Comparison of ENCODE assay signal across 9 cellular contexts in genomic region chr22:30947821-30948454, GRCh38. TPM values are rescaled to one million over a fixed set of nuclear protein-coding genes. Genes with fewer than 3 reads are reported as not detected.
DNase-seq lines count a peak whose midpoint lies in the region; ATAC-seq and TF ChIP-seq lines count a peak whose summit lies in the region.
"Had no signal": no experiment of that assay in that cellular context is flagged by ENCODE, and none has a peak within 500 bp of the region (broad histone marks: within the 10 kb centered on the region; RNA-seq: fewer than 3 reads in every experiment).

No MANE protein-coding gene starts in this region.

- H3K36me3 ChIP-seq in PC-9 (ENCODE audit: low read depth): peaks cover 45% of the 10 kb centered on the region

- no peaks in the 10 kb centered on the region for H3K79me2 ChIP-seq in PC-9 (ENCODE audit: low read depth)

- peaks cover 41% of the 10 kb centered on the region for H3K36me3 Mint-ChIP-seq in neural crest cell (ENCODE audit: low read depth)

- peak; percentile 62 for TF ChIP-seq CTCF in 22Rv1 (IDR thresholded peaks at IDR 0.05)
- peak; percentile 75 for TF ChIP-seq CTCF in PC-9 (conservative IDR thresholded peaks at IDR 0.05)
- TF ChIP-seq CTCF in neural crest cell (conservative IDR thresholded peaks at IDR 0.05): peak; percentile 70

- peaks cover 6% of the 10 kb centered on the region; the same call in 1 of the 2 replicates for H4K20me1 ChIP-seq in PC-9 (ENCODE audit: insufficient read depth)

- TF ChIP-seq POLR2A in erythroblast (IDR thresholded peaks at IDR 0.05; ENCODE audit: low read length): no peak

- no peak overlapping the region for H3K4me3 ChIP-seq in PC-9

- no peak overlapping the region for H3K27ac Mint-ChIP-seq in neural crest cell (ENCODE audit: unreplicated experiment)

- H3K9me2 ChIP-seq in PC-9 (ENCODE audit: insufficient read depth): no peaks in the 10 kb centered on the region

- DNase-seq in GM04504 (ENCODE audit: low read depth) (peak; percentile 37), PC-9 (no peak), erythroblast (lab: John Stamatoyannopoulos, UW) (peak; percentile 41 to 57), neural crest cell (ENCODE audit: low read depth, low spot score) (no peak), islet precursor cell (no peak)
- no peak for DNase-seq in stimulated activated CD4-positive, alpha-beta T cell treated with anti-CD3 and anti-CD28 coated beads, Interleukin-1b, Interleukin-23, amount 100 ng/mL, for 48 hours

- no peaks in the 10 kb centered on the region for H3K9me3 ChIP-seq in PC-9 (ENCODE audit: insufficient read depth, low read depth)

- no TSS peak for BruUV-seq in PC-9 (replicated peaks; lab: Mats Ljungman, UMichigan)

- POLR2A ChIA-PET in PC-9 (lab: Charles Lee; ENCODE audit: unreplicated experiment): no interaction called here

- H3K27me3 ChIP-seq in PC-9 (ENCODE audit: insufficient read depth, low read depth): no peaks in the 10 kb centered on the region

- H3F3A ChIP-seq in PC-9 (ENCODE audit: insufficient read depth, low read depth): peaks cover 2% of the 10 kb centered on the region; the same call in 1 of the 2 replicates

- H3K4me1 ChIP-seq in PC-9 (replicated peaks; ENCODE audit: insufficient read depth): no peaks in the 10 kb centered on the region

- H3K9me3 Mint-ChIP-seq in neural crest cell: no peaks in the 10 kb centered on the region
- H3K9me3 Mint-ChIP-seq: dendritic cell treated with granulocyte-macrophage colony-stimulating factor and Interleukin-4, amounts not matched to agents 40 ng/mL and 50 ng/mL, for 4 days had no signal

- intact Hi-C loops in PC-9 (cut with micrococcal nuclease; ENCODE audit: unreplicated experiment): loop anchor here (2.0 to 5.0 kb wide), 3 partner anchors 134 to 284 kb away; partner anchors contain the start of gene SMTN

- H3K4me2 ChIP-seq in PC-9: no peak overlapping the region

- peaks cover 5% of the 10 kb centered on the region for H3K4me1 Mint-ChIP-seq in neural crest cell

- H2AFZ ChIP-seq in PC-9: no peak overlapping the region

- no peak for ATAC-seq in GM18519 (IDR thresholded peaks at IDR 0.05; ENCODE audit: low FRiP score, unreplicated experiment)

- no peak overlapping the region for H3K4me3 Mint-ChIP-seq in neural crest cell
- H3K4me3 Mint-ChIP-seq: dendritic cell treated with granulocyte-macrophage colony-stimulating factor and Interleukin-4, amounts not matched to agents 40 ng/mL and 50 ng/mL, for 4 days had no signal

- no peaks in the 10 kb centered on the region for H3K27me3 Mint-ChIP-seq in neural crest cell (ENCODE audit: low read depth)
- H3K27me3 Mint-ChIP-seq: dendritic cell treated with granulocyte-macrophage colony-stimulating factor and Interleukin-4, amounts not matched to agents 40 ng/mL and 50 ng/mL, for 4 days had no signal

- H3K27ac ChIP-seq in 22Rv1 (no peak overlapping the region), PC-9 (no peak overlapping the region)

- CTCF ChIA-PET in PC-9 (lab: Charles Lee): no interaction called here

RNA-seq across cellular contexts. Expression of gene MORC2, which starts 20.6 kb away (rescaled TPM):
- total RNA-seq in PC-9 (2021) (39.8 and 52.9 TPM in 2 replicates), neural crest cell (38.8 and 44.2 TPM in 2 replicates)

RNA-seq across cellular contexts. Expression of gene TUG1, which starts 21.1 kb away (rescaled TPM):
- total RNA-seq in PC-9 (2021) (80.6 and 105 TPM in 2 replicates), neural crest cell (114 and 120 TPM in 2 replicates)

Comparison
In these comparisons a context has a peak if more than half of its experiments do, and no peak if none do; other contexts are left out.
1. DNase-seq: peak in GM04504 (single experiment) and erythroblast (2 of 2); none in PC-9 (0 of 2), neural crest cell (single experiment), islet precursor cell (single experiment) and stimulated activated CD4-positive, alpha-beta T cell treated with anti-CD3 and anti-CD28 coated beads, Interleukin-1b, Interleukin-23, amount 100 ng/mL, for 48 hours (single experiment).
2. Peak in every context shown above with its lines, with median percentiles within 50 percentile points of each other: CTCF ChIP-seq.